ENCODE assay signal across 22 cellular contexts in genomic region chr1:150954708-150955107, GRCh38. TPM values are rescaled to one million over a fixed set of nuclear protein-coding genes. Genes with fewer than 3 reads are reported as not detected.
"Had no signal": no experiment of that assay in that cellular context is flagged by ENCODE, and none has a peak within 500 bp of the region (broad histone marks: within the 10 kb centered on the region; RNA-seq: fewer than 3 reads in every experiment).

No MANE protein-coding gene starts in this region.

- H3K4me1 ChIP-seq: foreskin keratinocyte, parathyroid adenoma, psoas muscle, sigmoid colon, suprapubic skin, thyroid gland had no signal

- DNase-seq: effector CD4-positive, alpha-beta T cell; endodermal cell; foreskin keratinocyte; hippocampal formation; mammary epithelial cell; natural killer cell; occipital lobe; psoas muscle; retina; sigmoid colon; stimulated activated CD4-positive, alpha-beta T cell treated with anti-CD3 and anti-CD28 coated beads, Interleukin-12 subunit alpha, Interleukin-12 subunit beta, amount 100 ng/mL, for 4 hours; stimulated activated naive CD8-positive, alpha-beta T cell treated with anti-CD3 and anti-CD28 coated beads, Interleukin-15, Interleukin-2, amounts not matched to agents 100 U/mL and 50 U/mL, for 24 hours; thyroid gland had no signal

- FAIRE-seq: endothelial cell of umbilical vein, urothelium cell line had no signal

- H3K4me3 Mint-ChIP-seq: endodermal cell, natural killer cell, type B pancreatic cell had no signal

- H2AFZ ChIP-seq: parathyroid adenoma had no signal

- ATAC-seq: foreskin keratinocyte; natural killer cell; psoas muscle; stimulated activated naive CD8-positive, alpha-beta T cell treated with anti-CD3 and anti-CD28 coated beads, Interleukin-15, Interleukin-2, amounts not matched to agents 100 U/mL and 50 U/mL, for 24 hours had no signal

- H3K27me3 Mint-ChIP-seq: type B pancreatic cell had no signal

- H3K79me2 ChIP-seq: parathyroid adenoma had no signal

- H3K4me1 Mint-ChIP-seq: endodermal cell, natural killer cell had no signal

- H3K9me3 ChIP-seq: psoas muscle, sigmoid colon, suprapubic skin, thyroid gland had no signal

- H3K27me3 ChIP-seq: foreskin keratinocyte, sigmoid colon, suprapubic skin, thyroid gland had no signal

- H3K9ac ChIP-seq: parathyroid adenoma had no signal

- H3K4me3 ChIP-seq: coronary artery, psoas muscle, sigmoid colon, skin epidermis, suprapubic skin, thyroid gland had no signal

- H3K9me3 Mint-ChIP-seq: endodermal cell, natural killer cell had no signal

- H3K27ac Mint-ChIP-seq: endodermal cell, type B pancreatic cell had no signal

- H3K27ac ChIP-seq: coronary artery, foreskin keratinocyte, parathyroid adenoma, psoas muscle, sigmoid colon, skin epidermis, suprapubic skin, thyroid gland had no signal

RNA-seq across cellular contexts. Expression of gene ANXA9, which starts 27.4 kb away (rescaled TPM):
- total RNA-seq: chondrocyte, dermis microvascular lymphatic vessel endothelial cell, endodermal cell, endothelial cell of umbilical vein, occipital lobe, psoas muscle had no signal
- polyA plus RNA-seq: endothelial cell of umbilical vein had no signal
